ENCODE assay signal across 15 cellular contexts in the genomic region with DNA sequence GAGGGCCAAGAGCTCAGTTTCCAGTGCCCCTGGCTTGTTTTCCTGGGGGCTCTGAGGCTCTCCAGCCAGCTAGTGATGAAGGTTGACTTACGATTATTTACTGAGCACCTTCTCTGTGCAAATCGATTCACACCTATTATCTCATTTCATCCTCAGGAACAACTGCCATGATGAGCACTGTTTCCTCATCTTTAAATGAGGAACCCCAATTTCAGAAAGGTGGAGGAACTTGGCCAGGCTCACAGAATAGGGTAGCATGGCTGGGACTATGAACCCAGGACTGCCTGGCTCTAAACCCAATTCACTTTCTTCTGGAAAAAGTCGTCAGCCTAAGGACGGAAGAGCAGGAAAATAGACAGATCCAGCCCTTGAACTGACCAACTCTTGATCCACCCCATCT. TPM values are rescaled to one million over a fixed set of nuclear protein-coding genes. Genes with fewer than 3 reads are reported as not detected.
"Had no signal": no experiment of that assay in that cellular context is flagged by ENCODE, and none has a peak within 500 bp of the region (broad histone marks: within the 10 kb centered on the region; RNA-seq: fewer than 3 reads in every experiment).

No MANE protein-coding gene starts in this region.

- H3K9me3 Mint-ChIP-seq: activated naive CD4-positive, alpha-beta T cell treated with anti-CD3 and anti-CD28 coated beads, Interleukin-2, amount 50 U/mL, for 72 hours; activated T-helper 2 cell treated with anti-CD3 and anti-CD28 coated beads, Interferon-gamma antibody, Interleukin-2, Interleukin-4, amounts not matched to agents 10 μg/mL and 5 μg/mL and 100 μg/mL, durations not matched to agents 14 hours and 24 hours and 36 hours; central memory CD8-positive, alpha-beta T cell; effector memory CD8-positive, alpha-beta T cell; neural crest cell; T-helper 2 cell treated with Interferon-gamma antibody and Interleukin-4, amounts not matched to agents 5 μg/mL and 100 μg/mL, for 36 hours had no signal

- H3K36me3 ChIP-seq: left ventricle myocardium inferior, right lobe of liver had no signal

- H3K27me3 ChIP-seq: right lobe of liver had no signal

- H3K4me3 Mint-ChIP-seq: central memory CD8-positive, alpha-beta T cell; effector memory CD8-positive, alpha-beta T cell; neural crest cell; T-helper 2 cell treated with Interferon-gamma antibody and Interleukin-4, amounts not matched to agents 5 μg/mL and 100 μg/mL, for 36 hours had no signal

- H3K36me3 Mint-ChIP-seq: activated naive CD4-positive, alpha-beta T cell treated with anti-CD3 and anti-CD28 coated beads, Interleukin-2, amount 50 U/mL, for 72 hours had no signal

- H3K27ac Mint-ChIP-seq: activated naive CD4-positive, alpha-beta T cell treated with anti-CD3 and anti-CD28 coated beads, Interleukin-2, amount 50 U/mL, for 72 hours; activated T-helper 2 cell treated with anti-CD3 and anti-CD28 coated beads, Interferon-gamma antibody, Interleukin-2, Interleukin-4, amounts not matched to agents 10 μg/mL and 5 μg/mL and 100 μg/mL, durations not matched to agents 14 hours and 24 hours and 36 hours; effector memory CD8-positive, alpha-beta T cell; T-helper 2 cell treated with Interferon-gamma antibody and Interleukin-4, amounts not matched to agents 5 μg/mL and 100 μg/mL, for 36 hours had no signal

- H3K9me3 ChIP-seq: body of pancreas, left ventricle myocardium inferior, psoas muscle, right lobe of liver had no signal

- H3K4me1 ChIP-seq: right lobe of liver had no signal

- H3K4me3 ChIP-seq: body of pancreas, left ventricle myocardium inferior, psoas muscle, right lobe of liver had no signal

- H3K27ac ChIP-seq: epithelial cell of prostate, psoas muscle, right lobe of liver had no signal

- DNase-seq: amniotic stem cell; body of pancreas; effector memory CD8-positive, alpha-beta T cell; left ventricle myocardium inferior; psoas muscle; right lobe of liver; stimulated activated CD4-positive, alpha-beta T cell treated with anti-CD3 and anti-CD28 coated beads, Interleukin-2, amount 100 ng/mL, for 24 hours; stimulated activated naive CD4-positive, alpha-beta T cell had no signal

RNA-seq across cellular contexts. Expression of gene BPI, which starts 3.5 kb away (rescaled TPM):
- total RNA-seq: activated naive CD4-positive, alpha-beta T cell treated with anti-CD3 and anti-CD28 coated beads, Interleukin-2, amount 50 U/mL, for 72 hours; activated T-helper 2 cell treated with anti-CD3 and anti-CD28 coated beads, Interferon-gamma antibody, Interleukin-2, Interleukin-4, amounts not matched to agents 10 μg/mL and 5 μg/mL and 100 μg/mL, durations not matched to agents 14 hours and 24 hours and 36 hours; body of pancreas; left ventricle myocardium inferior; neural crest cell had no signal
- polyA plus RNA-seq: keratinocyte had no signal

RNA-seq across cellular contexts. Expression of gene KIAA1755, which starts 39.9 kb away (rescaled TPM):
- total RNA-seq: activated naive CD4-positive, alpha-beta T cell treated with anti-CD3 and anti-CD28 coated beads, Interleukin-2, amount 50 U/mL, for 72 hours; activated T-helper 2 cell treated with anti-CD3 and anti-CD28 coated beads, Interferon-gamma antibody, Interleukin-2, Interleukin-4, amounts not matched to agents 10 μg/mL and 5 μg/mL and 100 μg/mL, durations not matched to agents 14 hours and 24 hours and 36 hours had no signal
- polyA plus RNA-seq: keratinocyte had no signal

RNA-seq across cellular contexts. Expression of gene LBP, which starts 45.8 kb away (rescaled TPM):
- total RNA-seq: activated naive CD4-positive, alpha-beta T cell treated with anti-CD3 and anti-CD28 coated beads, Interleukin-2, amount 50 U/mL, for 72 hours; activated T-helper 2 cell treated with anti-CD3 and anti-CD28 coated beads, Interferon-gamma antibody, Interleukin-2, Interleukin-4, amounts not matched to agents 10 μg/mL and 5 μg/mL and 100 μg/mL, durations not matched to agents 14 hours and 24 hours and 36 hours; neural crest cell had no signal
- polyA plus RNA-seq: keratinocyte had no signal
